Comparison of ENCODE assay signal across 1 cellular context in genomic region chr19:21308778-21309177, GRCh38.
TF ChIP-seq lines count a peak whose summit lies in the region.

No MANE protein-coding gene starts in this region.

TF ChIP-seq in IMR-90, 13 proteins besides CTCF, POLR2A, EP300 and RAD21:
- TF ChIP-seq CEBPB (IDR thresholded peaks at IDR 0.05; ENCODE audit: low read depth, low read length) (peak; percentile 61; the same call in 1 of the 2 replicates), CHD1 (IDR thresholded peaks at IDR 0.05; ENCODE audit: low read depth, low read length) (no peak)
